In the genomic region with DNA sequence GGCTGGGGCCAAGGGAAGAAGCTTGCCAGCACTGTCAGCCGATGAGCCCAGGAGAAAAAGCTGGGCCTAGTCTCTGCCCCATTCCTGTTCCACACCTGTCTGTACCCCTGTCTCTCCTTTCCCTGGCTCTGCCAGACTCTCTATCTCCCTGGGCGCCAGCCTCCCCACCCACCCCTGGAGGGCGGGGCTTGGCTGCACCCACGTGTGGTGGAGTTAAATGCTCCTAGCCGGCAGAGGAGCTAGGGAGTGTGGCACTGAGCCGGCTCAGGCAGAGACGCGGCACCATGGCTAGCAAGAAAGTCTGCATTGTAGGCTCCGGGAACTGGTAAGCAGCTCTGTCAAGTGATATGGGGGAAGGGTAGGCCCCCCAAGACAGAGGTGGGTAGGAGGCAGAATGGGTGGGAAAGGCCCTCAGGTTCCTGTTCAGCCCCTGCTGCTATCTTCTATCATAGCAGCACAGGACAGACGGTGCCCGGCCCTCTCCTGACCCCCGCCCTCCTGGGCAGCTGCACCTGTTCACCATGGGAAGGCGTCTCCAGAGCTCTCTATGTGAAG, we compare ENCODE assay signal across 8 cellular contexts. TPM values are rescaled to one million over a fixed set of nuclear protein-coding genes. Genes with fewer than 3 reads are reported as not detected.
DNase-seq lines count a peak whose midpoint lies in the region; ATAC-seq and TF ChIP-seq lines count a peak whose summit lies in the region.

Gene GPD1, plus strand, starts transcription at position 242 of the 555 bp plus-strand sequence. Its CDS starts 43 bp downstream, at position 285.

- peaks cover 38% of the 10 kb centered on the region for H3K36me3 ChIP-seq in BLaER1
- H3K36me3 ChIP-seq in WERI-Rb-1 = peaks cover 21% of the 10 kb centered on the region

- peaks cover 12% of the 10 kb centered on the region; the same call in 1 of the 2 replicates for H4K20me1 ChIP-seq in BLaER1

- TF ChIP-seq CTCF in WERI-Rb-1 (IDR thresholded peaks at IDR 0.05; ENCODE audit: low read depth, low read length) (no peak), omental fat pad (IDR thresholded peaks at IDR 0.05) (no peak)

- no peak for TF ChIP-seq EP300 in Ishikawa (IDR thresholded peaks at IDR 0.05; ENCODE audit: borderline replicate concordance)

- H3K27ac ChIP-seq in BLaER1 = peak within 1 kb of the TSS; percentile 11; the same call in 1 of the 2 replicates
- no peak within 1 kb of the TSS for H3K27ac ChIP-seq in WERI-Rb-1

- H3K36me3 Mint-ChIP-seq in effector memory CD8-positive, alpha-beta T cell (ENCODE audit: insufficient read depth) = peaks cover 20% of the 10 kb centered on the region

- H3K9me3 Mint-ChIP-seq in effector memory CD8-positive, alpha-beta T cell = no peaks in the 10 kb centered on the region

- ATAC-seq in omental fat pad (ENCODE audit: low FRiP score) = peak; percentile 79
- ATAC-seq in GM18502 (IDR thresholded peaks at IDR 0.05; ENCODE audit: poor library complexity, unreplicated experiment) = no peak
- ATAC-seq in effector memory CD8-positive, alpha-beta T cell (replicated peaks) = no peak
- no peak for ATAC-seq in HG03442 (IDR thresholded peaks at IDR 0.05; ENCODE audit: unreplicated experiment)

- peak within 1 kb of the TSS; percentile 30 for H3K4me2 ChIP-seq in BLaER1

- H3K27me3 Mint-ChIP-seq in effector memory CD8-positive, alpha-beta T cell = no peaks in the 10 kb centered on the region

- H3K9me3 ChIP-seq in BLaER1 = no peaks in the 10 kb centered on the region
- H3K9me3 ChIP-seq in WERI-Rb-1 (ENCODE audit: severe bottlenecking) = no peaks in the 10 kb centered on the region

- H3K27me3 ChIP-seq in BLaER1 (no peaks in the 10 kb centered on the region), WERI-Rb-1 (ENCODE audit: insufficient read depth, low read depth, severe bottlenecking) (no peaks in the 10 kb centered on the region)

- no peak within 1 kb of the TSS for H3K9ac ChIP-seq in BLaER1

- no peak within 1 kb of the TSS for H3K4me3 ChIP-seq in BLaER1
- H3K4me3 ChIP-seq in WERI-Rb-1 (ENCODE audit: low read depth, low read length) = no peak within 1 kb of the TSS

- peak; percentile 83 for DNase-seq in WERI-Rb-1
- DNase-seq in globus pallidus (ENCODE audit: low spot score) = peak; percentile 76
- DNase-seq in omental fat pad (ENCODE audit: low spot score) = no peak
- no peak for DNase-seq in effector memory CD8-positive, alpha-beta T cell

- H3K4me1 Mint-ChIP-seq in effector memory CD8-positive, alpha-beta T cell (ENCODE audit: low read depth in 2 of 2) = no peaks in the 10 kb centered on the region

- peak; percentile 14; the same call in 1 of the 2 replicates for TF ChIP-seq RAD21 in Ishikawa (IDR thresholded peaks at IDR 0.05; ENCODE audit: low read depth)

- peaks cover 40% of the 10 kb centered on the region for H3K4me1 ChIP-seq in BLaER1

- peak within 1 kb of the TSS in 1 of 2 donors; percentile 77 for H3K27ac Mint-ChIP-seq in effector memory CD8-positive, alpha-beta T cell

- no peak within 1 kb of the TSS for H3K4me3 Mint-ChIP-seq in effector memory CD8-positive, alpha-beta T cell

TF ChIP-seq in Ishikawa, 13 proteins besides CTCF, POLR2A, EP300 and RAD21:
- TF ChIP-seq NFIC (IDR thresholded peaks at IDR 0.05) = no peak
- TF ChIP-seq USF1 (IDR thresholded peaks at IDR 0.05) = peak; percentile 82
- TF ChIP-seq EGR1 (IDR thresholded peaks at IDR 0.05) = peak; percentile 52
- TF ChIP-seq, protein P1, sequence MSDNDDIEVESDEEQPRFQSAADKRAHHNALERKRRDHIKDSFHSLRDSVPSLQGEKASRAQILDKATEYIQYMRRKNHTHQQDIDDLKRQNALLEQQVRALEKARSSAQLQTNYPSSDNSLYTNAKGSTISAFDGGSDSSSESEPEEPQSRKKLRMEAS (IDR thresholded peaks at IDR 0.05) = peak; percentile 89

RNA-seq across cellular contexts. Expression of gene GPD1, which starts in this region (rescaled TPM):
- 1,000 to 10,000 TPM in 3 of 4 donors, 100 to 1,000 TPM in 1; 689 to 2,989 (median 2,080) TPM for total RNA-seq in omental fat pad

Comparison
In these comparisons a context has a peak if more than half of its experiments do, and no peak if none do; other contexts are left out.
1. DNase-seq: peak in WERI-Rb-1 (single experiment) and globus pallidus (single experiment); none in omental fat pad (single experiment) and effector memory CD8-positive, alpha-beta T cell (0 of 3).